In genomic region chr9:135669018-135669417, GRCh38 we compare ENCODE assay signal across 6 cellular contexts. TPM values are rescaled to one million over a fixed set of nuclear protein-coding genes. Genes with fewer than 3 reads are reported as not detected.
"Had no signal": no experiment of that assay in that cellular context is flagged by ENCODE, and none has a peak within 500 bp of the region (broad histone marks: within the 10 kb centered on the region; RNA-seq: fewer than 3 reads in every experiment).

No MANE protein-coding gene starts in this region.

RNA-seq across cellular contexts. Expression of gene LCN9, which starts 5.9 kb away (rescaled TPM):
- total RNA-seq: M059J, PC-3, Peyer's patch, Right ventricle myocardium superior, SJSA1 had no signal
- polyA plus RNA-seq: SK-N-SH had no signal

RNA-seq across cellular contexts. Expression of gene GLT6D1, which starts 29.7 kb away (rescaled TPM):
- total RNA-seq: M059J, PC-3, Peyer's patch, Right ventricle myocardium superior, SJSA1 had no signal
- polyA plus RNA-seq: SK-N-SH had no signal

RNA-seq across cellular contexts. Expression of gene SOHLH1, which starts 30.3 kb away (rescaled TPM):
- total RNA-seq: M059J, PC-3, Peyer's patch, Right ventricle myocardium superior, SJSA1 had no signal
- polyA plus RNA-seq: SK-N-SH had no signal

RNA-seq across cellular contexts. Expression of gene KCNT1, which starts 33.0 kb away (rescaled TPM):
- total RNA-seq: M059J, PC-3, SJSA1 had no signal
